Comparison of ENCODE assay signal across 8 cellular contexts in the genomic region with DNA sequence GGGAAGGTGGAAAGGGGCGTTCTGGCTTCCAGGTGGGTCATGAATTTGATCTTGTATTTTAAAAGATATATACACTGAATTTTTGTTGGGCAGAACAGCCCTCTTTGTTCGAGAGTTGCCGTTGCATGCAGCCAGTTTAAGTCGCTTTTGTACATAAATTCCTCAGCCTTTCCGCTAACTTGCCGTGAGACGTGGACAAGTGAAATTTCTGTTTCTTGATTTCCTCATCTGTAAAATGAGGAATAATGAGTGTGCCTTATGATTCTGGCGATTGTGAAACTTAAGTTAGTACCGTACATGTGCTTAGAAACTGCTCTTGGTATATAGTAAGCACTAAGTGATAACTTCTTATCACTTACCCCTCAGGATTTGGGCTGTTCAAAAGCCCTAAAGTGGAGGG. TPM values are rescaled to one million over a fixed set of nuclear protein-coding genes. Genes with fewer than 3 reads are reported as not detected.
DNase-seq lines count a peak whose midpoint lies in the region; ATAC-seq and TF ChIP-seq lines count a peak whose summit lies in the region.

No MANE protein-coding gene starts in this region.

- ATAC-seq in left ventricle myocardium superior (no peak), HG03139 (IDR thresholded peaks at IDR 0.05; ENCODE audit: unreplicated experiment) (no peak)

- no peaks in the 10 kb centered on the region for H3K27me3 Mint-ChIP-seq in T-helper 1 cell treated with Interleukin-12 subunit alpha and Interleukin-12 subunit beta and Interleukin-4 antibody, amounts not matched to agents 30 μg/mL and 1 μg/mL, for 36 hours (ENCODE audit: low read depth)

- H3K36me3 ChIP-seq in cardiac muscle cell (no peaks in the 10 kb centered on the region), prostate gland (no peaks in the 10 kb centered on the region)

- 17% methylated on average over 9 of the region's 9 CpGs for WGBS in prostate gland

- peaks cover 11% of the 10 kb centered on the region for H3K4me1 ChIP-seq in cardiac muscle cell (ENCODE audit: low read depth)
- no peaks in the 10 kb centered on the region for H3K4me1 ChIP-seq in prostate gland (replicated peaks)

- peak overlapping the region; percentile 93 for H3K4me3 Mint-ChIP-seq in T-helper 1 cell treated with Interleukin-12 subunit alpha and Interleukin-12 subunit beta and Interleukin-4 antibody, amounts not matched to agents 30 μg/mL and 1 μg/mL, for 36 hours

- peak overlapping the region; percentile 87 for H3K27ac Mint-ChIP-seq in T-helper 1 cell treated with Interleukin-12 subunit alpha and Interleukin-12 subunit beta and Interleukin-4 antibody, amounts not matched to agents 30 μg/mL and 1 μg/mL, for 36 hours

- DNase-seq in cardiac muscle cell (ENCODE audit: low read depth in 1 of 2, low spot score in 1 of 2) = peak in 1 of 2 donors; percentile 62
- DNase-seq in left ventricle myocardium superior = no peak
- peak; percentile 65 for DNase-seq in fibroblast of pulmonary artery (ENCODE audit: low read depth)
- no peak for DNase-seq in prostate gland (ENCODE audit: low spot score)
- DNase-seq in retina = no peak
- no peak for DNase-seq in DMS79 treated with DMSO at 0.1 percent for 48 hours (lab: John Stamatoyannopoulos, UW)

- TF ChIP-seq POLR2A in prostate gland (IDR thresholded peaks at IDR 0.05) = no peak

- peaks cover 24% of the 10 kb centered on the region for H3K36me3 Mint-ChIP-seq in T-helper 1 cell treated with Interleukin-12 subunit alpha and Interleukin-12 subunit beta and Interleukin-4 antibody, amounts not matched to agents 30 μg/mL and 1 μg/mL, for 36 hours (ENCODE audit: low read depth)

- peak overlapping the region; percentile 88 for H3K27ac ChIP-seq in cardiac muscle cell
- peak overlapping the region in 1 of 2 donors; percentile 85 for H3K27ac ChIP-seq in prostate gland

- H3K4me1 Mint-ChIP-seq in T-helper 1 cell treated with Interleukin-12 subunit alpha and Interleukin-12 subunit beta and Interleukin-4 antibody, amounts not matched to agents 30 μg/mL and 1 μg/mL, for 36 hours (ENCODE audit: low read depth) = peaks cover 45% of the 10 kb centered on the region

- H3K9me3 ChIP-seq in cardiac muscle cell (ENCODE audit: low read depth) (no peaks in the 10 kb centered on the region), prostate gland (no peaks in the 10 kb centered on the region)

- intact Hi-C loops in left ventricle myocardium superior (cut with micrococcal nuclease) = no loop called here
- intact Hi-C loops in prostate gland (cut with DNase I) = no loop called here

- TF ChIP-seq CTCF in cardiac muscle cell (IDR thresholded peaks at IDR 0.05; ENCODE audit: low read depth, low read length) = no peak
- no peak for TF ChIP-seq CTCF in fibroblast of pulmonary artery (IDR thresholded peaks at IDR 0.05; ENCODE audit: low read length, missing control alignments)
- no peak for TF ChIP-seq CTCF in prostate gland (IDR thresholded peaks at IDR 0.05)

- H3K9me3 Mint-ChIP-seq in T-helper 1 cell treated with Interleukin-12 subunit alpha and Interleukin-12 subunit beta and Interleukin-4 antibody, amounts not matched to agents 30 μg/mL and 1 μg/mL, for 36 hours = no peaks in the 10 kb centered on the region

- H3K27me3 ChIP-seq in cardiac muscle cell (no peaks in the 10 kb centered on the region), prostate gland (replicated peaks; ENCODE audit: insufficient read depth) (no peaks in the 10 kb centered on the region)

- H3K4me3 ChIP-seq in cardiac muscle cell (peak overlapping the region; percentile 54), fibroblast of pulmonary artery (replicated peaks; ENCODE audit: low read depth, low read length) (peak overlapping the region; percentile 83), prostate gland (peak overlapping the region; percentile 77 to 80)

RNA-seq across cellular contexts. Expression of a gene that starts 1.3 kb away (rescaled TPM):
- total RNA-seq in cardiac muscle cell (12.3 and 14.7 TPM in 2 replicates), left ventricle myocardium superior (3.0 TPM), prostate gland (1 to 10 TPM; 6.3 to 7.5 TPM)
- 17.9 and 19.2 TPM in 2 replicates for polyA plus RNA-seq in cardiac muscle cell
